In the genomic region with DNA sequence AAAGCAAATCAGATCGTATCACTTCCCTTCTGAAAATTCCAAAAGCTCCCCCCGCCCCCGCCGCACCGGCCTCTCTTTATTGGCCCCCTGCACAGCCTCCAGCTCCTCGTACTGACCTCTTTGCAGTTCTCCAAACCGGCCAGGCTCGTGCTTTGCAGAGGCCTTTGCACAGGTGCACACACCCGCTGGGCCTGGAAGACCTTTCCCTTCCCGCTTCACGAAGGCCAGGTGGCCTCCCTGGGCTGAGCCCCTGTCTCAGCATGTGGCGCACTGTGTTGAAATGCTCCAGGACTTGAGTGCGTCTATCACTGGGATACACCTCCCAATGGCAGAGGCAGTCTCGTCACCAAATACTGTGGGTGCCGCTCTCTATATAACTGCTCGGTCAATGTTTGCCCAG, we compare ENCODE assay signal across 1 cellular context.
TF ChIP-seq lines count a peak whose summit lies in the region.

No MANE protein-coding gene starts in this region.

TF ChIP-seq in HepG2, 621 proteins besides CTCF, POLR2A, EP300 and RAD21:
- TF ChIP-seq ZEB1 (IDR thresholded peaks at IDR 0.05; ENCODE audit: insufficient replicate concordance, low read depth) (no peak), ZNF30 (CRISPR knock-in tag; IDR thresholded peaks at IDR 0.05) (no peak)
